In genomic region chr2:152627010-152627957, GRCh38 we compare ENCODE assay signal across 8 cellular contexts.
DNase-seq lines count a peak whose midpoint lies in the region; ATAC-seq and TF ChIP-seq lines count a peak whose summit lies in the region.

No MANE protein-coding gene starts in this region.

- H3K36me3 ChIP-seq in RWPE2 (ENCODE audit: low read depth) (peaks cover 58% of the 10 kb centered on the region), gastroesophageal sphincter (peaks cover 0 to 44% of the 10 kb centered on the region in 2 donors), stomach (peaks cover 9 to 45% (median 36%) of the 10 kb centered on the region in 4 donors)

- no peak for TF ChIP-seq POLR2A in gastroesophageal sphincter (IDR thresholded peaks at IDR 0.05)
- TF ChIP-seq POLR2A in stomach (IDR thresholded peaks at IDR 0.05) = no peak

- ATAC-seq in GM21825 (IDR thresholded peaks at IDR 0.05; ENCODE audit: unreplicated experiment) = peak; percentile 55
- ATAC-seq in RWPE2 (ENCODE audit: low read depth) = 0 out of 3 replicates have a peak, but pooled peaks have one; percentile 35
- no peak for ATAC-seq in gastroesophageal sphincter
- ATAC-seq in GM18867 (IDR thresholded peaks at IDR 0.05; ENCODE audit: unreplicated experiment) = no peak

- H3K4me3 ChIP-seq in RWPE2 (ENCODE audit: severe bottlenecking) (no peak overlapping the region), gastroesophageal sphincter (no peak overlapping the region), stomach (no peak overlapping the region)

- intact Hi-C loops in stomach (cut with DNase I; ENCODE audit: low total_unique reads) = loop anchor here (10.0 kb wide), 1 partner anchor 292 kb away; the partner anchor contains the start of gene FMNL2

- 14 to 29% methylated on average over 4 of the region's 4 CpGs for WGBS in gastroesophageal sphincter (ENCODE audit: low coverage in 1 of 2), 2 donors
- WGBS in stomach, 5 donors = 30 to 49% (median 42%) methylated on average over 4 of the region's 4 CpGs

- TF ChIP-seq EP300 in gastroesophageal sphincter (IDR thresholded peaks at IDR 0.05) (no peak), stomach (IDR thresholded peaks at IDR 0.05) (no peak)

- H3K4me1 ChIP-seq in RWPE2 (ENCODE audit: insufficient read depth, poor library complexity, severe bottlenecking) (no peaks in the 10 kb centered on the region), gastroesophageal sphincter (peaks cover 0 to 10% (median 0%) of the 10 kb centered on the region in 3 donors), stomach (peaks cover 0 to 12% (median 4%) of the 10 kb centered on the region in 4 donors)

- H3K27ac ChIP-seq in RWPE2 (ENCODE audit: poor library complexity, severe bottlenecking) = no peak overlapping the region
- no peak overlapping the region for H3K27ac ChIP-seq in gastroesophageal sphincter
- no peak overlapping the region for H3K27ac ChIP-seq in stomach

- TF ChIP-seq CTCF in RWPE2 (IDR thresholded peaks at IDR 0.05; ENCODE audit: poor library complexity, severe bottlenecking) (peak; percentile 61), gastroesophageal sphincter (IDR thresholded peaks at IDR 0.05) (peak; percentile 23 to 71 (median 59)), stomach (IDR thresholded peaks at IDR 0.05) (peak in 4 of 7 experiments; percentile 27 to 53 (median 46))

- H3K27me3 ChIP-seq in RWPE2 (ENCODE audit: insufficient read depth, poor library complexity, severe bottlenecking) (no peaks in the 10 kb centered on the region), gastroesophageal sphincter (no peaks in the 10 kb centered on the region), stomach (no peaks in the 10 kb centered on the region)

- H3K9me3 ChIP-seq in RWPE2 (ENCODE audit: severe bottlenecking) (no peaks in the 10 kb centered on the region), gastroesophageal sphincter (no peaks in the 10 kb centered on the region), stomach (no peaks in the 10 kb centered on the region)

- DNase-seq in AG20443 (ENCODE audit: low spot score) = peak; percentile 48
- DNase-seq in RWPE2 (ENCODE audit: low spot score) = no peak
- DNase-seq in stomach = no peak
- DNase-seq in NCI-H510A (lab: John Stamatoyannopoulos, UW) = no peak
- DNase-seq in ureter (ENCODE audit: low spot score) = no peak

Comparison
In these comparisons a context has a peak if more than half of its experiments do, and no peak if none do; other contexts are left out.
1. ATAC-seq: peak in GM21825 (single experiment) and RWPE2 (single experiment); none in gastroesophageal sphincter (single experiment) and GM18867 (single experiment).
2. Peak in every context shown above with its lines, with median percentiles within 50 percentile points of each other: CTCF ChIP-seq.